Comparison of ENCODE assay signal across 1 cellular context in genomic region chr2:42193722-42194187, GRCh38.
TF ChIP-seq lines count a peak whose summit lies in the region.

No MANE protein-coding gene starts in this region.

TF ChIP-seq in HepG2, 621 proteins besides CTCF, POLR2A, EP300 and RAD21 (continued from another document and continues in another):
- TF ChIP-seq ZNF816 (CRISPR knock-in tag; IDR thresholded peaks at IDR 0.05; ENCODE audit: borderline replicate concordance) (no peak), MAX (IDR thresholded peaks at IDR 0.05) (0 out of 2 replicates have a peak, but pooled peaks have one; percentile 11), TFDP1 (CRISPR knock-in tag; IDR thresholded peaks at IDR 0.05; ENCODE audit: borderline replicate concordance) (no peak), SMARCC2 (IDR thresholded peaks at IDR 0.05) (no peak), ZFX (CRISPR knock-in tag; IDR thresholded peaks at IDR 0.05; ENCODE audit: low read depth) (peak; percentile 56), AFF4 (CRISPR knock-in tag; IDR thresholded peaks at IDR 0.05) (0 out of 2 replicates have a peak, but pooled peaks have one; percentile 72), ZBTB38 (CRISPR knock-in tag; IDR thresholded peaks at IDR 0.05) (0 out of 2 replicates have a peak, but pooled peaks have one; percentile 28), NCOA1 (CRISPR knock-in tag; IDR thresholded peaks at IDR 0.05) (no peak), MYPOP (CRISPR knock-in tag; IDR thresholded peaks at IDR 0.05) (no peak), NFKBIZ (CRISPR knock-in tag; IDR thresholded peaks at IDR 0.05) (0 out of 2 replicates have a peak, but pooled peaks have one; percentile 24), SALL1 (CRISPR knock-in tag; IDR thresholded peaks at IDR 0.05) (peak; percentile 70), RAD51 (IDR thresholded peaks at IDR 0.05; ENCODE audit: borderline replicate concordance) (no peak), ZNF207 (IDR thresholded peaks at IDR 0.05; ENCODE audit: borderline replicate concordance) (no peak), ETV5 (CRISPR knock-in tag; IDR thresholded peaks at IDR 0.05; ENCODE audit: borderline replicate concordance) (peak; percentile 33; the same call in 1 of the 2 replicates), ZNF839 (CRISPR knock-in tag; IDR thresholded peaks at IDR 0.05; ENCODE audit: borderline replicate concordance) (no peak), GRHL1 (CRISPR knock-in tag; conservative IDR thresholded peaks at IDR 0.05) (no peak), TEAD3 (CRISPR knock-in tag; optimal IDR thresholded peaks at IDR 0.05; ENCODE audit: borderline replicate concordance) (peak; percentile 65), ZNF292 (CRISPR knock-in tag; IDR thresholded peaks at IDR 0.05; ENCODE audit: borderline replicate concordance, low read depth) (0 out of 2 replicates have a peak, but pooled peaks have one; percentile 17), THAP11 (CRISPR knock-in tag; IDR thresholded peaks at IDR 0.05) (peak; percentile 27; the same call in 1 of the 2 replicates), GATAD1 (CRISPR knock-in tag; IDR thresholded peaks at IDR 0.05) (no peak), TBP (CRISPR knock-in tag; IDR thresholded peaks at IDR 0.05) (no peak), MIER3 (CRISPR knock-in tag; IDR thresholded peaks at IDR 0.05; ENCODE audit: borderline replicate concordance) (no peak), HOXA3 (CRISPR knock-in tag; IDR thresholded peaks at IDR 0.05) (no peak), SIX1 (CRISPR knock-in tag; IDR thresholded peaks at IDR 0.05; ENCODE audit: borderline replicate concordance) (no peak), PATZ1 (CRISPR knock-in tag; IDR thresholded peaks at IDR 0.05) (no peak), MATR3 (CRISPR knock-in tag; IDR thresholded peaks at IDR 0.05) (no peak), TBX2 (CRISPR knock-in tag; IDR thresholded peaks at IDR 0.05; ENCODE audit: borderline replicate concordance) (no peak), ZNF484 (CRISPR knock-in tag; IDR thresholded peaks at IDR 0.05; ENCODE audit: borderline replicate concordance, low read depth) (no peak), ZMAT5 (CRISPR knock-in tag; IDR thresholded peaks at IDR 0.05; ENCODE audit: borderline replicate concordance, low read depth) (no peak), HDAC6 (IDR thresholded peaks at IDR 0.05; ENCODE audit: low read depth, low read length) (0 out of 2 replicates have a peak, but pooled peaks have one; percentile 61), ELF3 (CRISPR knock-in tag; IDR thresholded peaks at IDR 0.05) (peak; percentile 45; the same call in 1 of the 2 replicates), ZNF605 (CRISPR knock-in tag; IDR thresholded peaks at IDR 0.05) (peak; percentile 51), HMGXB4 (CRISPR knock-in tag; IDR thresholded peaks at IDR 0.05; ENCODE audit: borderline replicate concordance in 1 of 2, low read depth in 1 of 2) (0 out of 4 replicates have a peak, but pooled peaks of 1 of the 2 experiments have one; percentile 26), ZFP62 (CRISPR knock-in tag; IDR thresholded peaks at IDR 0.05) (no peak), ZNF704 (CRISPR knock-in tag; IDR thresholded peaks at IDR 0.05; ENCODE audit: borderline replicate concordance) (no peak), CERS6 (CRISPR knock-in tag; IDR thresholded peaks at IDR 0.05) (no peak), ZNF329 (CRISPR knock-in tag; IDR thresholded peaks at IDR 0.05; ENCODE audit: low read depth) (no peak), HES4 (CRISPR knock-in tag; IDR thresholded peaks at IDR 0.05; ENCODE audit: borderline replicate concordance) (no peak), ZNF598 (CRISPR knock-in tag; IDR thresholded peaks at IDR 0.05; ENCODE audit: borderline replicate concordance) (0 out of 2 replicates have a peak, but pooled peaks have one; percentile 47), ZNF720 (CRISPR knock-in tag; IDR thresholded peaks at IDR 0.05) (no peak), JUND (CRISPR knock-in tag; IDR thresholded peaks at IDR 0.05) (no peak), DDIT3 (CRISPR knock-in tag; IDR thresholded peaks at IDR 0.05) (no peak), ZNF44 (CRISPR knock-in tag; IDR thresholded peaks at IDR 0.05) (0 out of 2 replicates have a peak, but pooled peaks have one; percentile 49), KLF9 (CRISPR knock-in tag; IDR thresholded peaks at IDR 0.05; ENCODE audit: low read depth) (0 out of 2 replicates have a peak, but pooled peaks have one; percentile 9), ZBTB8A (CRISPR knock-in tag; IDR thresholded peaks at IDR 0.05; ENCODE audit: borderline replicate concordance, low read depth) (no peak), TRIM22 (IDR thresholded peaks at IDR 0.05) (no peak), ZNF652 (CRISPR knock-in tag; IDR thresholded peaks at IDR 0.05; ENCODE audit: borderline replicate concordance, low read depth) (no peak), ZNF552 (CRISPR knock-in tag; IDR thresholded peaks at IDR 0.05; ENCODE audit: borderline replicate concordance) (no peak)
